1 cellular context compared by ENCODE assay signal in genomic region chr11:45843158-45843924, GRCh38.
TF ChIP-seq lines count a peak whose summit lies in the region.

No MANE protein-coding gene starts in this region.

TF ChIP-seq in HepG2, 621 proteins besides CTCF, POLR2A, EP300 and RAD21 (continued from another document):
- TF ChIP-seq ATAD3A (CRISPR knock-in tag; IDR thresholded peaks at IDR 0.05) (no peak), ZBTB39 (CRISPR knock-in tag; IDR thresholded peaks at IDR 0.05) (no peak), REXO4 (CRISPR knock-in tag; IDR thresholded peaks at IDR 0.05; ENCODE audit: borderline replicate concordance) (no peak), NFATC3 (CRISPR knock-in tag; IDR thresholded peaks at IDR 0.05) (no peak), MXD4 (CRISPR knock-in tag; IDR thresholded peaks at IDR 0.05) (peak; percentile 48; the same call in 1 of the 2 replicates), ZFP91 (CRISPR knock-in tag; IDR thresholded peaks at IDR 0.05; ENCODE audit: borderline replicate concordance) (peak; percentile 44; the same call in 1 of the 2 replicates), ZNF720 (CRISPR knock-in tag; IDR thresholded peaks at IDR 0.05) (no peak), PAXIP1 (CRISPR knock-in tag; conservative IDR thresholded peaks at IDR 0.05) (peak; percentile 80), CREBL2 (CRISPR knock-in tag; IDR thresholded peaks at IDR 0.05; ENCODE audit: borderline replicate concordance) (no peak), ZFP36L2 (CRISPR knock-in tag; IDR thresholded peaks at IDR 0.05) (no peak), CHD4 (IDR thresholded peaks at IDR 0.05; ENCODE audit: borderline replicate concordance, low read length) (peak; percentile 68; the same call in 1 of the 2 replicates), KAT7 (CRISPR knock-in tag; IDR thresholded peaks at IDR 0.05; ENCODE audit: borderline replicate concordance) (no peak), ZNF329 (CRISPR knock-in tag; IDR thresholded peaks at IDR 0.05; ENCODE audit: low read depth) (no peak), ZNF512 (CRISPR knock-in tag; IDR thresholded peaks at IDR 0.05) (no peak), ZNF121 (CRISPR knock-in tag; IDR thresholded peaks at IDR 0.05) (no peak), REPIN1 (CRISPR knock-in tag; IDR thresholded peaks at IDR 0.05; ENCODE audit: borderline replicate concordance, low read depth) (peak; percentile 68), NONO (IDR thresholded peaks at IDR 0.05) (no peak), NONO (CRISPR knock-in tag; conservative IDR thresholded peaks at IDR 0.05) (peak; percentile 54; the same call in 1 of the 2 replicates), PPARG (CRISPR knock-in tag; conservative IDR thresholded peaks at IDR 0.05) (peak; percentile 53), ZNF138 (CRISPR knock-in tag; IDR thresholded peaks at IDR 0.05; ENCODE audit: low read depth) (no peak), SP2 (CRISPR knock-in tag; IDR thresholded peaks at IDR 0.05) (no peak), MYC (CRISPR knock-in tag; IDR thresholded peaks at IDR 0.05; ENCODE audit: borderline replicate concordance) (peak; percentile 30; the same call in 1 of the 2 replicates), TSC22D2 (CRISPR knock-in tag; IDR thresholded peaks at IDR 0.05; ENCODE audit: borderline replicate concordance) (no peak), ZNF142 (CRISPR knock-in tag; IDR thresholded peaks at IDR 0.05) (no peak), ZNF607 (CRISPR knock-in tag; IDR thresholded peaks at IDR 0.05; ENCODE audit: borderline replicate concordance) (no peak), CENPT (CRISPR knock-in tag; IDR thresholded peaks at IDR 0.05; ENCODE audit: low read depth) (no peak), ZNF556 (CRISPR knock-in tag; IDR thresholded peaks at IDR 0.05; ENCODE audit: borderline replicate concordance) (no peak; the same call in 1 of the 2 replicates), KAT8 (CRISPR knock-in tag; IDR thresholded peaks at IDR 0.05) (peak; percentile 61), ZNF362 (CRISPR knock-in tag; IDR thresholded peaks at IDR 0.05; ENCODE audit: borderline replicate concordance) (peak; percentile 52; the same call in 1 of the 2 replicates), ZNF572 (CRISPR knock-in tag; IDR thresholded peaks at IDR 0.05) (no peak)
